ENCODE assay signal across 25 cellular contexts in genomic region chr1:39938856-39939255, GRCh38.
"Had no signal": no experiment of that assay in that cellular context is flagged by ENCODE, and none has a peak within 500 bp of the region (broad histone marks: within the 10 kb centered on the region; RNA-seq: fewer than 3 reads in every experiment).

No MANE protein-coding gene starts in this region.

- H3K4me1 ChIP-seq: left ventricle myocardium inferior, parathyroid adenoma, right atrium auricular region had no signal

- H3K4me2 ChIP-seq: smooth muscle cell had no signal

- H3K36me3 Mint-ChIP-seq: naive thymus-derived CD4-positive, alpha-beta T cell; natural killer cell treated with Interleukin-12 subunit alpha and Interleukin-12 subunit beta and Interleukin-15 and Interleukin-18, amount 100 ng/mL, for 72 hours; stimulated activated memory B cell treated with anti-CD40 and anti-IgM and Interleukin-4, amounts not matched to agents 10 μg/mL and 1 μg/mL and 100 μg/mL, for 72 hours had no signal

- H3K4me3 ChIP-seq: left ventricle myocardium inferior, lung, mucosa of descending colon, right atrium auricular region, right lobe of liver, smooth muscle cell, tibial nerve, upper lobe of left lung had no signal

- H3K4me3 Mint-ChIP-seq: immature natural killer cell; naive thymus-derived CD4-positive, alpha-beta T cell; natural killer cell treated with Interleukin-12 subunit alpha and Interleukin-12 subunit beta and Interleukin-15 and Interleukin-18, amount 100 ng/mL, for 72 hours; stimulated activated memory B cell treated with anti-CD40 and anti-IgM and Interleukin-4, amounts not matched to agents 10 μg/mL and 1 μg/mL and 100 μg/mL, for 72 hours; stimulated activated naive CD8-positive, alpha-beta T cell treated with anti-CD3 and anti-CD28 coated beads, Interleukin-15, amount 100 ng/mL, for 72 hours had no signal

- H3K9me3 Mint-ChIP-seq: immature natural killer cell; naive thymus-derived CD4-positive, alpha-beta T cell; natural killer cell treated with Interleukin-12 subunit alpha and Interleukin-12 subunit beta and Interleukin-15 and Interleukin-18, amount 100 ng/mL, for 72 hours; stimulated activated memory B cell treated with anti-CD40 and anti-IgM and Interleukin-4, amounts not matched to agents 10 μg/mL and 1 μg/mL and 100 μg/mL, for 72 hours; stimulated activated naive CD8-positive, alpha-beta T cell treated with anti-CD3 and anti-CD28 coated beads, Interleukin-15, amount 100 ng/mL, for 72 hours had no signal

- H3K36me3 ChIP-seq: left ventricle myocardium inferior, neutrophil, right atrium auricular region, right lobe of liver, tibial nerve, upper lobe of left lung had no signal

- H3K9me3 ChIP-seq: mucosa of descending colon, neutrophil, right atrium auricular region, right lobe of liver, tibial nerve, upper lobe of left lung had no signal

- H3K4me1 Mint-ChIP-seq: immature natural killer cell had no signal

- H3K27ac Mint-ChIP-seq: naive thymus-derived CD4-positive, alpha-beta T cell; natural killer cell treated with Interleukin-12 subunit alpha and Interleukin-12 subunit beta and Interleukin-15 and Interleukin-18, amount 100 ng/mL, for 72 hours; progenitor cell of endocrine pancreas; stimulated activated memory B cell treated with anti-CD40 and anti-IgM and Interleukin-4, amounts not matched to agents 10 μg/mL and 1 μg/mL and 100 μg/mL, for 72 hours; stimulated activated naive CD8-positive, alpha-beta T cell treated with anti-CD3 and anti-CD28 coated beads, Interleukin-15, amount 100 ng/mL, for 72 hours had no signal

- H3K27me3 Mint-ChIP-seq: stimulated activated memory B cell treated with anti-CD40 and anti-IgM and Interleukin-4, amounts not matched to agents 10 μg/mL and 1 μg/mL and 100 μg/mL, for 72 hours; stimulated activated naive CD8-positive, alpha-beta T cell treated with anti-CD3 and anti-CD28 coated beads, Interleukin-15, amount 100 ng/mL, for 72 hours had no signal

- H3K27me3 ChIP-seq: neutrophil, right atrium auricular region, right lobe of liver, tibial nerve, upper lobe of left lung had no signal

- DNase-seq: hippocampal formation; immature natural killer cell; left ventricle myocardium inferior; midbrain; mucosa of descending colon; naive thymus-derived CD4-positive, alpha-beta T cell; occipital lobe; right lobe of liver; stimulated activated CD4-positive, alpha-beta T cell treated with anti-CD3 and anti-CD28 coated beads, Interleukin-1b, Interleukin-23, amount 100 ng/mL, for 48 hours; stimulated activated CD4-positive, alpha-beta T cell treated with anti-CD3 and anti-CD28 coated beads, Interleukin-2, amount 100 ng/mL, for 48 hours; stimulated activated CD4-positive, alpha-beta T cell treated with anti-CD3 and anti-CD28 coated beads, Interleukin-4, amount 100 ng/mL, for 4 hours; stimulated activated CD8-positive, alpha-beta memory T cell treated with anti-CD3 and anti-CD28 coated beads, Interleukin-4, amount 100 ng/mL, for 48 hours; stimulated activated naive CD4-positive, alpha-beta T cell treated with Interleukin-2 at 50 U/mL for 16 hours; stimulated activated naive CD8-positive, alpha-beta T cell treated with anti-CD3 and anti-CD28 coated beads, Interleukin-15, amount 100 ng/mL, for 72 hours; substantia nigra; upper lobe of left lung had no signal

- H2AFZ ChIP-seq: parathyroid adenoma had no signal

- H3K27ac ChIP-seq: left ventricle myocardium inferior, parathyroid adenoma, right atrium auricular region, right lobe of liver, tibial nerve, upper lobe of left lung had no signal

- H3K9ac ChIP-seq: parathyroid adenoma had no signal
